1 cellular context compared by ENCODE assay signal in genomic region chr1:179025975-179026812, GRCh38.
TF ChIP-seq lines count a peak whose summit lies in the region.

No MANE protein-coding gene starts in this region.

TF ChIP-seq in K562, 482 proteins besides CTCF, POLR2A, EP300 and RAD21 (continued from another document and continues in another):
- TF ChIP-seq, protein P1, sequence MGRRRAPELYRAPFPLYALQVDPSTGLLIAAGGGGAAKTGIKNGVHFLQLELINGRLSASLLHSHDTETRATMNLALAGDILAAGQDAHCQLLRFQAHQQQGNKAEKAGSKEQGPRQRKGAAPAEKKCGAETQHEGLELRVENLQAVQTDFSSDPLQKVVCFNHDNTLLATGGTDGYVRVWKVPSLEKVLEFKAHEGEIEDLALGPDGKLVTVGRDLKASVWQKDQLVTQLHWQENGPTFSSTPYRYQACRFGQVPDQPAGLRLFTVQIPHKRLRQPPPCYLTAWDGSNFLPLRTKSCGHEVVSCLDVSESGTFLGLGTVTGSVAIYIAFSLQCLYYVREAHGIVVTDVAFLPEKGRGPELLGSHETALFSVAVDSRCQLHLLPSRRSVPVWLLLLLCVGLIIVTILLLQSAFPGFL (CRISPR knock-in tag; IDR thresholded peaks at IDR 0.05) = no peak
- TF ChIP-seq FOXP1 (CRISPR knock-in tag; IDR thresholded peaks at IDR 0.05) = peak; percentile 73; the same call in 1 of the 2 replicates
- TF ChIP-seq HDGF (IDR thresholded peaks at IDR 0.05) = no peak
- peak; percentile 7; the same call in 1 of the 2 replicates for TF ChIP-seq ZNF79 (CRISPR knock-in tag; IDR thresholded peaks at IDR 0.05; ENCODE audit: low read depth)
- TF ChIP-seq SRSF1 (IDR thresholded peaks at IDR 0.05; ENCODE audit: low read depth, low read length) = no peak
- no peak for TF ChIP-seq C11orf30 (IDR thresholded peaks at IDR 0.05; ENCODE audit: low read depth)
- no peak for TF ChIP-seq DNMT1 (IDR thresholded peaks at IDR 0.05)
- TF ChIP-seq HLTF (IDR thresholded peaks at IDR 0.05) = no peak
- TF ChIP-seq ARID1B (IDR thresholded peaks at IDR 0.05) = no peak
- TF ChIP-seq BCOR (IDR thresholded peaks at IDR 0.05) = no peak
- no peak for TF ChIP-seq NFE2 (IDR thresholded peaks at IDR 0.05; ENCODE audit: low read depth)
- peak; percentile 61 for TF ChIP-seq ELF2 (CRISPR knock-in tag; IDR thresholded peaks at IDR 0.05)
- TF ChIP-seq ZSCAN29 (IDR thresholded peaks at IDR 0.05) = no peak
- TF ChIP-seq CBX8 (IDR thresholded peaks at IDR 0.05; ENCODE audit: borderline replicate concordance, extremely low read depth, low read depth, low read length, poor library complexity, severe bottlenecking) = no peak
- TF ChIP-seq, protein P2, sequence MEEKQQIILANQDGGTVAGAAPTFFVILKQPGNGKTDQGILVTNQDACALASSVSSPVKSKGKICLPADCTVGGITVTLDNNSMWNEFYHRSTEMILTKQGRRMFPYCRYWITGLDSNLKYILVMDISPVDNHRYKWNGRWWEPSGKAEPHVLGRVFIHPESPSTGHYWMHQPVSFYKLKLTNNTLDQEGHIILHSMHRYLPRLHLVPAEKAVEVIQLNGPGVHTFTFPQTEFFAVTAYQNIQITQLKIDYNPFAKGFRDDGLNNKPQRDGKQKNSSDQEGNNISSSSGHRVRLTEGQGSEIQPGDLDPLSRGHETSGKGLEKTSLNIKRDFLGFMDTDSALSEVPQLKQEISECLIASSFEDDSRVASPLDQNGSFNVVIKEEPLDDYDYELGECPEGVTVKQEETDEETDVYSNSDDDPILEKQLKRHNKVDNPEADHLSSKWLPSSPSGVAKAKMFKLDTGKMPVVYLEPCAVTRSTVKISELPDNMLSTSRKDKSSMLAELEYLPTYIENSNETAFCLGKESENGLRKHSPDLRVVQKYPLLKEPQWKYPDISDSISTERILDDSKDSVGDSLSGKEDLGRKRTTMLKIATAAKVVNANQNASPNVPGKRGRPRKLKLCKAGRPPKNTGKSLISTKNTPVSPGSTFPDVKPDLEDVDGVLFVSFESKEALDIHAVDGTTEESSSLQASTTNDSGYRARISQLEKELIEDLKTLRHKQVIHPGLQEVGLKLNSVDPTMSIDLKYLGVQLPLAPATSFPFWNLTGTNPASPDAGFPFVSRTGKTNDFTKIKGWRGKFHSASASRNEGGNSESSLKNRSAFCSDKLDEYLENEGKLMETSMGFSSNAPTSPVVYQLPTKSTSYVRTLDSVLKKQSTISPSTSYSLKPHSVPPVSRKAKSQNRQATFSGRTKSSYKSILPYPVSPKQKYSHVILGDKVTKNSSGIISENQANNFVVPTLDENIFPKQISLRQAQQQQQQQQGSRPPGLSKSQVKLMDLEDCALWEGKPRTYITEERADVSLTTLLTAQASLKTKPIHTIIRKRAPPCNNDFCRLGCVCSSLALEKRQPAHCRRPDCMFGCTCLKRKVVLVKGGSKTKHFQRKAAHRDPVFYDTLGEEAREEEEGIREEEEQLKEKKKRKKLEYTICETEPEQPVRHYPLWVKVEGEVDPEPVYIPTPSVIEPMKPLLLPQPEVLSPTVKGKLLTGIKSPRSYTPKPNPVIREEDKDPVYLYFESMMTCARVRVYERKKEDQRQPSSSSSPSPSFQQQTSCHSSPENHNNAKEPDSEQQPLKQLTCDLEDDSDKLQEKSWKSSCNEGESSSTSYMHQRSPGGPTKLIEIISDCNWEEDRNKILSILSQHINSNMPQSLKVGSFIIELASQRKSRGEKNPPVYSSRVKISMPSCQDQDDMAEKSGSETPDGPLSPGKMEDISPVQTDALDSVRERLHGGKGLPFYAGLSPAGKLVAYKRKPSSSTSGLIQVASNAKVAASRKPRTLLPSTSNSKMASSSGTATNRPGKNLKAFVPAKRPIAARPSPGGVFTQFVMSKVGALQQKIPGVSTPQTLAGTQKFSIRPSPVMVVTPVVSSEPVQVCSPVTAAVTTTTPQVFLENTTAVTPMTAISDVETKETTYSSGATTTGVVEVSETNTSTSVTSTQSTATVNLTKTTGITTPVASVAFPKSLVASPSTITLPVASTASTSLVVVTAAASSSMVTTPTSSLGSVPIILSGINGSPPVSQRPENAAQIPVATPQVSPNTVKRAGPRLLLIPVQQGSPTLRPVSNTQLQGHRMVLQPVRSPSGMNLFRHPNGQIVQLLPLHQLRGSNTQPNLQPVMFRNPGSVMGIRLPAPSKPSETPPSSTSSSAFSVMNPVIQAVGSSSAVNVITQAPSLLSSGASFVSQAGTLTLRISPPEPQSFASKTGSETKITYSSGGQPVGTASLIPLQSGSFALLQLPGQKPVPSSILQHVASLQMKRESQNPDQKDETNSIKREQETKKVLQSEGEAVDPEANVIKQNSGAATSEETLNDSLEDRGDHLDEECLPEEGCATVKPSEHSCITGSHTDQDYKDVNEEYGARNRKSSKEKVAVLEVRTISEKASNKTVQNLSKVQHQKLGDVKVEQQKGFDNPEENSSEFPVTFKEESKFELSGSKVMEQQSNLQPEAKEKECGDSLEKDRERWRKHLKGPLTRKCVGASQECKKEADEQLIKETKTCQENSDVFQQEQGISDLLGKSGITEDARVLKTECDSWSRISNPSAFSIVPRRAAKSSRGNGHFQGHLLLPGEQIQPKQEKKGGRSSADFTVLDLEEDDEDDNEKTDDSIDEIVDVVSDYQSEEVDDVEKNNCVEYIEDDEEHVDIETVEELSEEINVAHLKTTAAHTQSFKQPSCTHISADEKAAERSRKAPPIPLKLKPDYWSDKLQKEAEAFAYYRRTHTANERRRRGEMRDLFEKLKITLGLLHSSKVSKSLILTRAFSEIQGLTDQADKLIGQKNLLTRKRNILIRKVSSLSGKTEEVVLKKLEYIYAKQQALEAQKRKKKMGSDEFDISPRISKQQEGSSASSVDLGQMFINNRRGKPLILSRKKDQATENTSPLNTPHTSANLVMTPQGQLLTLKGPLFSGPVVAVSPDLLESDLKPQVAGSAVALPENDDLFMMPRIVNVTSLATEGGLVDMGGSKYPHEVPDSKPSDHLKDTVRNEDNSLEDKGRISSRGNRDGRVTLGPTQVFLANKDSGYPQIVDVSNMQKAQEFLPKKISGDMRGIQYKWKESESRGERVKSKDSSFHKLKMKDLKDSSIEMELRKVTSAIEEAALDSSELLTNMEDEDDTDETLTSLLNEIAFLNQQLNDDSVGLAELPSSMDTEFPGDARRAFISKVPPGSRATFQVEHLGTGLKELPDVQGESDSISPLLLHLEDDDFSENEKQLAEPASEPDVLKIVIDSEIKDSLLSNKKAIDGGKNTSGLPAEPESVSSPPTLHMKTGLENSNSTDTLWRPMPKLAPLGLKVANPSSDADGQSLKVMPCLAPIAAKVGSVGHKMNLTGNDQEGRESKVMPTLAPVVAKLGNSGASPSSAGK (IDR thresholded peaks at IDR 0.05) = peak; percentile 94
- no peak for TF ChIP-seq ZNF274 (IDR thresholded peaks at IDR 0.05; ENCODE audit: borderline replicate concordance, low read depth, low read length)
- TF ChIP-seq CHD1 (IDR thresholded peaks at IDR 0.05; ENCODE audit: low read length) = peak; percentile 96
- TF ChIP-seq, protein P3, sequence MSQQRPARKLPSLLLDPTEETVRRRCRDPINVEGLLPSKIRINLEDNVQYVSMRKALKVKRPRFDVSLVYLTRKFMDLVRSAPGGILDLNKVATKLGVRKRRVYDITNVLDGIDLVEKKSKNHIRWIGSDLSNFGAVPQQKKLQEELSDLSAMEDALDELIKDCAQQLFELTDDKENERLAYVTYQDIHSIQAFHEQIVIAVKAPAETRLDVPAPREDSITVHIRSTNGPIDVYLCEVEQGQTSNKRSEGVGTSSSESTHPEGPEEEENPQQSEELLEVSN (IDR thresholded peaks at IDR 0.05; ENCODE audit: borderline replicate concordance in 1 of 2, extremely low read depth in 1 of 2, insufficient read depth in 1 of 2, insufficient read length in 1 of 2, low read depth in 1 of 2, low read length in 1 of 2, poor library complexity in 1 of 2, severe bottlenecking in 1 of 2) = peak; percentile 75 to 96
- no peak for TF ChIP-seq NFE2L1 (tag; IDR thresholded peaks at IDR 0.05; ENCODE audit: borderline replicate concordance, low read depth)
- TF ChIP-seq CBFA2T3 (IDR thresholded peaks at IDR 0.05) = no peak
- no peak for TF ChIP-seq MLX (CRISPR knock-in tag; conservative IDR thresholded peaks at IDR 0.05)
- TF ChIP-seq ZNF143 (CRISPR knock-in tag; IDR thresholded peaks at IDR 0.05) = peak; percentile 48; the same call in 1 of the 2 replicates
- TF ChIP-seq SAFB (IDR thresholded peaks at IDR 0.05; ENCODE audit: borderline replicate concordance, low read depth, low read length) = 0 out of 2 replicates have a peak, but pooled peaks have one; percentile 53
- no peak for TF ChIP-seq EWSR1 (IDR thresholded peaks at IDR 0.05; ENCODE audit: borderline replicate concordance, low read depth, partially characterized antibody)
- no peak for TF ChIP-seq PBX2 (CRISPR knock-in tag; IDR thresholded peaks at IDR 0.05; ENCODE audit: low read depth)
- no peak for TF ChIP-seq PBX2 (tag; conservative IDR thresholded peaks at IDR 0.05; ENCODE audit: low read depth)
- TF ChIP-seq, protein P4, sequence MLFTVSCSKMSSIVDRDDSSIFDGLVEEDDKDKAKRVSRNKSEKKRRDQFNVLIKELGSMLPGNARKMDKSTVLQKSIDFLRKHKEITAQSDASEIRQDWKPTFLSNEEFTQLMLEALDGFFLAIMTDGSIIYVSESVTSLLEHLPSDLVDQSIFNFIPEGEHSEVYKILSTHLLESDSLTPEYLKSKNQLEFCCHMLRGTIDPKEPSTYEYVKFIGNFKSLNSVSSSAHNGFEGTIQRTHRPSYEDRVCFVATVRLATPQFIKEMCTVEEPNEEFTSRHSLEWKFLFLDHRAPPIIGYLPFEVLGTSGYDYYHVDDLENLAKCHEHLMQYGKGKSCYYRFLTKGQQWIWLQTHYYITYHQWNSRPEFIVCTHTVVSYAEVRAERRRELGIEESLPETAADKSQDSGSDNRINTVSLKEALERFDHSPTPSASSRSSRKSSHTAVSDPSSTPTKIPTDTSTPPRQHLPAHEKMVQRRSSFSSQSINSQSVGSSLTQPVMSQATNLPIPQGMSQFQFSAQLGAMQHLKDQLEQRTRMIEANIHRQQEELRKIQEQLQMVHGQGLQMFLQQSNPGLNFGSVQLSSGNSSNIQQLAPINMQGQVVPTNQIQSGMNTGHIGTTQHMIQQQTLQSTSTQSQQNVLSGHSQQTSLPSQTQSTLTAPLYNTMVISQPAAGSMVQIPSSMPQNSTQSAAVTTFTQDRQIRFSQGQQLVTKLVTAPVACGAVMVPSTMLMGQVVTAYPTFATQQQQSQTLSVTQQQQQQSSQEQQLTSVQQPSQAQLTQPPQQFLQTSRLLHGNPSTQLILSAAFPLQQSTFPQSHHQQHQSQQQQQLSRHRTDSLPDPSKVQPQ (CRISPR knock-in tag; IDR thresholded peaks at IDR 0.05; ENCODE audit: borderline replicate concordance) = 0 out of 2 replicates have a peak, but pooled peaks have one; percentile 63
- peak; percentile 81 for TF ChIP-seq KDM5B (IDR thresholded peaks at IDR 0.05; ENCODE audit: insufficient replicate concordance, low read depth, low read length)
- TF ChIP-seq SMAD1 (IDR thresholded peaks at IDR 0.05; ENCODE audit: low read depth, low read length, partially characterized antibody) = no peak
- no peak for TF ChIP-seq BRD9 (IDR thresholded peaks at IDR 0.05; ENCODE audit: low read depth, partially characterized antibody)
- 0 out of 2 replicates have a peak, but pooled peaks have one; percentile 51 for TF ChIP-seq CAMTA2 (CRISPR knock-in tag; conservative IDR thresholded peaks at IDR 0.05)
- TF ChIP-seq ESRRA (IDR thresholded peaks at IDR 0.05; ENCODE audit: borderline replicate concordance, low read depth) = peak; percentile 37
- TF ChIP-seq ASH1L (IDR thresholded peaks at IDR 0.05; ENCODE audit: borderline replicate concordance, low read depth, partially characterized antibody) = no peak
- no peak for TF ChIP-seq ZNF224 (CRISPR knock-in tag; IDR thresholded peaks at IDR 0.05)
- no peak for TF ChIP-seq ZFP36 (IDR thresholded peaks at IDR 0.05; ENCODE audit: low read depth, low read length, partially characterized antibody)
- TF ChIP-seq SMAD4 (CRISPR knock-in tag; conservative IDR thresholded peaks at IDR 0.05) = peak; percentile 60; the same call in 1 of the 2 replicates
- TF ChIP-seq PHB2 (IDR thresholded peaks at IDR 0.05; ENCODE audit: low read depth) = no peak
- no peak for TF ChIP-seq ELF4 (CRISPR knock-in tag; IDR thresholded peaks at IDR 0.05)
- TF ChIP-seq PHF20 (IDR thresholded peaks at IDR 0.05; ENCODE audit: partially characterized antibody) = peak; percentile 69
- peak; percentile 5; the same call in 1 of the 2 replicates for TF ChIP-seq STAT5A (IDR thresholded peaks at IDR 0.05; ENCODE audit: borderline replicate concordance, low read length)
- TF ChIP-seq ZEB2 (IDR thresholded peaks at IDR 0.05) = peak; percentile 60
- TF ChIP-seq NR2C1 (IDR thresholded peaks at IDR 0.05) = no peak
- 0 out of 2 replicates have a peak, but pooled peaks have one; percentile 18 for TF ChIP-seq NR2C1 (tag; IDR thresholded peaks at IDR 0.05)
- peak; percentile 66 for TF ChIP-seq POLR2H (tag; IDR thresholded peaks at IDR 0.05; ENCODE audit: low read depth)
- no peak for TF ChIP-seq PHTF2 (CRISPR knock-in tag; IDR thresholded peaks at IDR 0.05)
- 0 out of 2 replicates have a peak, but pooled peaks have one; percentile 19 for TF ChIP-seq MTF1 (CRISPR knock-in tag; IDR thresholded peaks at IDR 0.05; ENCODE audit: borderline replicate concordance)
- no peak for TF ChIP-seq NFRKB (IDR thresholded peaks at IDR 0.05; ENCODE audit: low read depth)
- peak; percentile 72; the same call in 1 of the 2 replicates for TF ChIP-seq KAT7 (CRISPR knock-in tag; IDR thresholded peaks at IDR 0.05; ENCODE audit: borderline replicate concordance)
- no peak for TF ChIP-seq POLR3A (IDR thresholded peaks at IDR 0.05; ENCODE audit: borderline replicate concordance, extremely low read depth, insufficient read depth, insufficient read length)
- peak; percentile 85 for TF ChIP-seq RBBP5 (IDR thresholded peaks at IDR 0.05; ENCODE audit: borderline replicate concordance, insufficient read depth, low read length, poor library complexity, severe bottlenecking)
